30 cellular contexts compared by ENCODE assay signal in the genomic region with DNA sequence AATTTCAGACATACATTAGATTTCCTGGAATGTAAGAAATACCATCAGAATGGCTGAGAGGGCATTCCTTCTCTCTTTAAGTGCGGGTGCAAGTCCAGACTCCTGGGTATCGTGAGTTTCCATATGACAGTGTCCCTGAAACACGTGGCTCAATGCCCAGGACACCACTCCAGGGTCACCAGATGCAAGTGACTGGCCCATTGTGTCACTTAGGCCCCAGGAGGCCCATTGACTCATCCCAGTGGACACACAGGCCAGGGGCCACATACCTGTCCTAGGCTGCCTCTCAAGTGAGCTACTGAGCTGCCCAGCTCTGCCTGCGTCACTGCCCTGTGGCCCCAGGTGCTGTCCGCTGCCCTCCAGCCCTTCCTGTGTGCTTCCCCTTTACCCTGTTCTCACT. TPM values are rescaled to one million over a fixed set of nuclear protein-coding genes. Genes with fewer than 3 reads are reported as not detected.
"Had no signal": no experiment of that assay in that cellular context is flagged by ENCODE, and none has a peak within 500 bp of the region (broad histone marks: within the 10 kb centered on the region; RNA-seq: fewer than 3 reads in every experiment).

No MANE protein-coding gene starts in this region.

- H3K36me3 Mint-ChIP-seq: activated CD8-positive, alpha-beta memory T cell treated with anti-CD3 and anti-CD28 coated beads, Interleukin-2, amount 10 ng/mL, durations not matched to agents 7 days and 5 days; activated naive CD4-positive, alpha-beta T cell treated with anti-CD3 and anti-CD28 coated beads, Interleukin-2, amount 50 U/mL, for 72 hours; naive B cell; stimulated activated memory B cell treated with anti-CD40 and anti-IgM and Interleukin-4, amounts not matched to agents 10 μg/mL and 1 μg/mL and 100 μg/mL, for 72 hours had no signal

- H3K4me1 ChIP-seq: pancreas, psoas muscle, thyroid gland had no signal

- H3K4me3 Mint-ChIP-seq: activated CD4-positive, alpha-beta T cell treated with anti-CD3 and anti-CD28 coated beads for 36 hours; activated CD8-positive, alpha-beta memory T cell treated with anti-CD3 and anti-CD28 coated beads, Interleukin-2, amount 10 ng/mL, durations not matched to agents 7 days and 5 days; activated CD8-positive, alpha-beta T cell treated with anti-CD3 and anti-CD28 coated beads, Interleukin-2, amount 10 ng/mL, durations not matched to agents 7 days and 5 days; activated T-cell treated with anti-CD3 and anti-CD28 coated beads, Interleukin-2, amount 50 U/mL, for 72 hours; naive B cell; nephron progenitor cell; stimulated activated memory B cell treated with anti-CD40 and anti-IgM and Interleukin-4, amounts not matched to agents 10 μg/mL and 1 μg/mL and 100 μg/mL, for 72 hours; T-helper 2 cell treated with Interferon-gamma antibody and Interleukin-4, amounts not matched to agents 5 μg/mL and 100 μg/mL, for 36 hours had no signal

- DNase-seq: activated CD4-positive, alpha-beta T cell treated with anti-CD3 and anti-CD28 coated beads for 36 hours; activated CD4-positive, CD25-positive, alpha-beta regulatory T cell; activated CD8-positive, alpha-beta memory T cell treated with anti-CD3 and anti-CD28 coated beads, Interleukin-2, amount 10 ng/mL, durations not matched to agents 7 days and 5 days; activated CD8-positive, alpha-beta T cell treated with anti-CD3 and anti-CD28 coated beads, Interleukin-2, amount 10 ng/mL, durations not matched to agents 7 days and 5 days; activated naive CD4-positive, alpha-beta T cell; activated T-cell treated with anti-CD3 and anti-CD28 coated beads, Interleukin-2, amount 50 U/mL, for 72 hours; anterior cingulate cortex; cerebellar nuclear complex; dorsolateral prefrontal cortex; effector memory CD4-positive, alpha-beta T cell; erythroblast; heart right ventricle; left ventricle myocardium superior; naive B cell; nephron progenitor cell; nucleus accumbens; pancreas; psoas muscle; stimulated activated CD4-positive, alpha-beta T cell treated with anti-CD3 and anti-CD28 coated beads, Interleukin-1b, Interleukin-23, amount 100 ng/mL, for 48 hours; stimulated activated CD4-positive, alpha-beta T cell treated with anti-CD3 and anti-CD28 coated beads, Interleukin-4, amount 100 ng/mL, for 4 hours; stimulated activated CD8-positive, alpha-beta memory T cell treated with anti-CD3 and anti-CD28 coated beads, Interleukin-4, amount 100 ng/mL, for 48 hours; stomach; T-helper 1 cell; thyroid gland; upper lobe of right lung had no signal

- H3K27ac Mint-ChIP-seq: activated CD4-positive, alpha-beta T cell treated with anti-CD3 and anti-CD28 coated beads for 36 hours; activated CD8-positive, alpha-beta memory T cell treated with anti-CD3 and anti-CD28 coated beads, Interleukin-2, amount 10 ng/mL, durations not matched to agents 7 days and 5 days; activated CD8-positive, alpha-beta T cell treated with anti-CD3 and anti-CD28 coated beads, Interleukin-2, amount 10 ng/mL, durations not matched to agents 7 days and 5 days; activated T-cell treated with anti-CD3 and anti-CD28 coated beads, Interleukin-2, amount 50 U/mL, for 72 hours; naive B cell; nephron progenitor cell; stimulated activated memory B cell treated with anti-CD40 and anti-IgM and Interleukin-4, amounts not matched to agents 10 μg/mL and 1 μg/mL and 100 μg/mL, for 72 hours; T-helper 2 cell treated with Interferon-gamma antibody and Interleukin-4, amounts not matched to agents 5 μg/mL and 100 μg/mL, for 36 hours had no signal

- H3K36me3 ChIP-seq: pancreas, thyroid gland, upper lobe of right lung had no signal

- H3K4me3 ChIP-seq: coronary artery, dorsolateral prefrontal cortex, heart right ventricle, pancreas, psoas muscle, smooth muscle cell, stomach, thyroid gland, upper lobe of right lung had no signal

- H3K27ac ChIP-seq: dorsolateral prefrontal cortex, heart right ventricle, pancreas, psoas muscle, thyroid gland, upper lobe of right lung had no signal

- H3K9me3 Mint-ChIP-seq: activated naive CD4-positive, alpha-beta T cell treated with anti-CD3 and anti-CD28 coated beads, Interleukin-2, amount 50 U/mL, for 72 hours; activated T-cell treated with anti-CD3 and anti-CD28 coated beads, Interleukin-2, amount 50 U/mL, for 72 hours; naive B cell; nephron progenitor cell; stimulated activated memory B cell treated with anti-CD40 and anti-IgM and Interleukin-4, amounts not matched to agents 10 μg/mL and 1 μg/mL and 100 μg/mL, for 72 hours; T-helper 2 cell treated with Interferon-gamma antibody and Interleukin-4, amounts not matched to agents 5 μg/mL and 100 μg/mL, for 36 hours had no signal

- ATAC-seq: activated CD4-positive, alpha-beta T cell treated with anti-CD3 and anti-CD28 coated beads for 36 hours; activated CD8-positive, alpha-beta memory T cell treated with anti-CD3 and anti-CD28 coated beads, Interleukin-2, amount 10 ng/mL, durations not matched to agents 7 days and 5 days; activated CD8-positive, alpha-beta T cell treated with anti-CD3 and anti-CD28 coated beads, Interleukin-2, amount 10 ng/mL, durations not matched to agents 7 days and 5 days; activated naive CD4-positive, alpha-beta T cell treated with anti-CD3 and anti-CD28 coated beads, Interleukin-2, amount 50 U/mL, for 72 hours; activated T-cell treated with anti-CD3 and anti-CD28 coated beads, Interleukin-2, amount 50 U/mL, for 72 hours; heart right ventricle; left ventricle myocardium superior; pancreas; stimulated activated memory B cell treated with anti-CD40 and anti-IgM and Interleukin-4, amounts not matched to agents 10 μg/mL and 1 μg/mL and 100 μg/mL, for 72 hours; upper lobe of right lung had no signal

- H3K9me3 ChIP-seq: heart right ventricle, pancreas, psoas muscle, stomach, thyroid gland, upper lobe of right lung had no signal

- H3K27me3 Mint-ChIP-seq: activated CD4-positive, alpha-beta T cell treated with anti-CD3 and anti-CD28 coated beads for 36 hours; activated CD8-positive, alpha-beta memory T cell treated with anti-CD3 and anti-CD28 coated beads, Interleukin-2, amount 10 ng/mL, durations not matched to agents 7 days and 5 days had no signal

- H3K4me1 Mint-ChIP-seq: activated CD4-positive, alpha-beta T cell treated with anti-CD3 and anti-CD28 coated beads for 36 hours; activated CD8-positive, alpha-beta memory T cell treated with anti-CD3 and anti-CD28 coated beads, Interleukin-2, amount 10 ng/mL, durations not matched to agents 7 days and 5 days; naive B cell; stimulated activated memory B cell treated with anti-CD40 and anti-IgM and Interleukin-4, amounts not matched to agents 10 μg/mL and 1 μg/mL and 100 μg/mL, for 72 hours had no signal

- H3K27me3 ChIP-seq: pancreas, thyroid gland, upper lobe of right lung had no signal

RNA-seq across cellular contexts. Expression of a gene that starts 18.5 kb away (rescaled TPM):
- total RNA-seq: activated CD4-positive, alpha-beta T cell treated with anti-CD3 and anti-CD28 coated beads for 36 hours; activated CD8-positive, alpha-beta T cell treated with anti-CD3 and anti-CD28 coated beads, Interleukin-2, amount 10 ng/mL, durations not matched to agents 7 days and 5 days; activated T-cell treated with anti-CD3 and anti-CD28 coated beads, Interleukin-2, amount 50 U/mL, for 72 hours had no signal
